Comparison of ENCODE assay signal across 23 cellular contexts in genomic region chr3:14406762-14407161, GRCh38. TPM values are rescaled to one million over a fixed set of nuclear protein-coding genes. Genes with fewer than 3 reads are reported as not detected.
A peak's percentile ranks its signal among the peaks of the same experiment; 100 is the strongest.
DNase-seq lines count a peak whose midpoint lies in the region; ATAC-seq, FAIRE-seq and TF ChIP-seq lines count a peak whose summit lies in the region.
"Had no signal": no experiment of that assay in that cellular context is flagged by ENCODE, and none has a peak within 500 bp of the region (broad histone marks: within the 10 kb centered on the region; RNA-seq: fewer than 3 reads in every experiment).

No MANE protein-coding gene starts in this region.

- H3K79me2 ChIP-seq in SU-DHL-6 (ENCODE audit: insufficient read depth, low read length) = peaks cover 90% of the 10 kb centered on the region

- intact Hi-C loops in kidney (cut with DNase I) = no loop called here

- H3K9me3 ChIP-seq in SU-DHL-6 (ENCODE audit: insufficient read depth, low read length) (no peaks in the 10 kb centered on the region), kidney (ENCODE audit: control insufficient read depth in 1 of 2, low read length in 2 of 2) (no peaks in the 10 kb centered on the region)
- H3K9me3 ChIP-seq: prostate gland, uterus had no signal

- peaks cover 29% of the 10 kb centered on the region for H3F3A ChIP-seq in SU-DHL-6 (ENCODE audit: insufficient read depth)

- H3K27me3 ChIP-seq in SU-DHL-6 (ENCODE audit: low read length) = no peaks in the 10 kb centered on the region
- H3K27me3 ChIP-seq: uterus had no signal

- H3K9ac ChIP-seq in SU-DHL-6 (ENCODE audit: low read length) (peak overlapping the region; percentile 80), kidney (ENCODE audit: low read length in 2 of 2) (peak overlapping the region in 1 of 2 donors; percentile 82)

- peak overlapping the region; percentile 40 for H3K27ac Mint-ChIP-seq in stimulated activated naive CD8-positive, alpha-beta T cell treated with anti-CD3 and anti-CD28 coated beads, Interleukin-15, Interleukin-2, amounts not matched to agents 100 ng/mL and 50 ng/mL, for 24 hours

- no peaks in the 10 kb centered on the region for H3K9me3 Mint-ChIP-seq in stimulated activated naive CD8-positive, alpha-beta T cell treated with anti-CD3 and anti-CD28 coated beads, Interleukin-15, Interleukin-2, amounts not matched to agents 100 ng/mL and 50 ng/mL, for 24 hours
- H3K9me3 Mint-ChIP-seq: activated T-cell treated with anti-CD3 and anti-CD28 coated beads, Interleukin-2, amount 50 U/mL, for 72 hours; natural killer cell; T-cell had no signal

- H3K4me1 Mint-ChIP-seq in stimulated activated naive CD8-positive, alpha-beta T cell treated with anti-CD3 and anti-CD28 coated beads, Interleukin-15, Interleukin-2, amounts not matched to agents 100 ng/mL and 50 ng/mL, for 24 hours (ENCODE audit: low read depth) = peaks cover 72% of the 10 kb centered on the region

- peaks cover 57% of the 10 kb centered on the region for H3K36me3 Mint-ChIP-seq in stimulated activated naive CD8-positive, alpha-beta T cell treated with anti-CD3 and anti-CD28 coated beads, Interleukin-15, Interleukin-2, amounts not matched to agents 100 ng/mL and 50 ng/mL, for 24 hours (ENCODE audit: low read depth)
- H3K36me3 Mint-ChIP-seq: natural killer cell had no signal

- H4K20me1 ChIP-seq in SU-DHL-6 (ENCODE audit: low read depth, low read length) = peaks cover 3% of the 10 kb centered on the region; the same call in 1 of the 2 replicates

- TF ChIP-seq CTCF in SU-DHL-6 (IDR thresholded peaks at IDR 0.05; ENCODE audit: insufficient read depth, low read length, poor library complexity, severe bottlenecking) = no peak
- no peak for TF ChIP-seq CTCF in kidney (IDR thresholded peaks at IDR 0.05; ENCODE audit: borderline replicate concordance, extremely low read depth, insufficient read depth)

- H3K4me1 ChIP-seq in kidney (ENCODE audit: control insufficient read depth in 1 of 2, insufficient read depth in 1 of 2, low read depth in 1 of 2, low read length in 2 of 2) = peaks cover 21 to 35% of the 10 kb centered on the region in 2 donors

- H3K4me3 Mint-ChIP-seq in stimulated activated naive CD8-positive, alpha-beta T cell treated with anti-CD3 and anti-CD28 coated beads, Interleukin-15, Interleukin-2, amounts not matched to agents 100 ng/mL and 50 ng/mL, for 24 hours = peak overlapping the region; percentile 17
- H3K4me3 Mint-ChIP-seq: activated T-cell treated with anti-CD3 and anti-CD28 coated beads, Interleukin-2, amount 50 U/mL, for 72 hours; natural killer cell; T-cell had no signal

- FAIRE-seq in kidney (lab: Jason Lieb, UNC) = no peak
- FAIRE-seq: endothelial cell of umbilical vein had no signal

- no peaks in the 10 kb centered on the region for H3K9me2 ChIP-seq in SU-DHL-6 (replicated peaks; ENCODE audit: insufficient read depth, low read length)

- peak overlapping the region; percentile 87 for H3K4me2 ChIP-seq in SU-DHL-6 (ENCODE audit: low read depth, low read length, poor library complexity, severe bottlenecking)

- no peak overlapping the region for H2AFZ ChIP-seq in SU-DHL-6 (ENCODE audit: low read depth, low read length, severe bottlenecking)

- DNase-seq in stimulated activated naive CD8-positive, alpha-beta T cell treated with anti-CD3 and anti-CD28 coated beads, Interleukin-15, Interleukin-2, amounts not matched to agents 100 U/mL and 50 U/mL, for 24 hours = no peak
- DNase-seq in kidney (no peak), OCI-M2 (lab: John Stamatoyannopoulos, UW; ENCODE audit: unreplicated experiment) (no peak), occipital lobe (lab: John Stamatoyannopoulos, UW) (no peak)
- no peak for DNase-seq in activated CD4-positive, alpha-beta T cell treated with anti-CD3 and anti-CD28 coated beads for 48 hours
- DNase-seq: activated CD4-positive, CD25-positive, alpha-beta regulatory T cell; activated T-cell treated with anti-CD3 and anti-CD28 coated beads, Interleukin-2, amount 50 U/mL, for 72 hours; cortex of kidney; DMS79; KBM-7; mesendoderm; natural killer cell; NCI-H1092 treated with DMSO at 0.1 percent for 48 hours; NCI-H510A treated with DMSO at 0.1 percent for 48 hours; Right ventricle myocardium superior; stimulated activated CD4-positive, alpha-beta T cell treated with anti-CD3 and anti-CD28 coated beads, Interleukin-4, amount 100 ng/mL, for 1 hour; T-cell; uterus had no signal

- peak overlapping the region; percentile 88 for H3K27ac ChIP-seq in SU-DHL-6 (ENCODE audit: low read depth, low read length)
- peak overlapping the region; percentile 68 to 79 for H3K27ac ChIP-seq in kidney (ENCODE audit: low read depth in 2 of 2, low read length in 2 of 2)
- H3K27ac ChIP-seq: prostate gland had no signal

- no peaks in the 10 kb centered on the region for H3K27me3 Mint-ChIP-seq in stimulated activated naive CD8-positive, alpha-beta T cell treated with anti-CD3 and anti-CD28 coated beads, Interleukin-15, Interleukin-2, amounts not matched to agents 100 ng/mL and 50 ng/mL, for 24 hours
- H3K27me3 Mint-ChIP-seq: T-cell had no signal

- H3K4me3 ChIP-seq in SU-DHL-6 (ENCODE audit: insufficient read depth, low read length, poor library complexity, severe bottlenecking) (no peak overlapping the region), kidney (ENCODE audit: low read length in 2 of 2) (peak overlapping the region in 1 of 2 donors; percentile 20)
- H3K4me3 ChIP-seq: prostate gland had no signal

- H3K36me3 ChIP-seq in SU-DHL-6 (ENCODE audit: low read length) (no peaks in the 10 kb centered on the region), kidney (ENCODE audit: control insufficient read depth in 1 of 2, insufficient read depth in 2 of 2, low read length in 2 of 2) (peaks cover 0 to 4% of the 10 kb centered on the region in 2 donors)
- H3K36me3 ChIP-seq: prostate gland, uterus had no signal

- ATAC-seq in stimulated activated naive CD8-positive, alpha-beta T cell treated with anti-CD3 and anti-CD28 coated beads, Interleukin-15, Interleukin-2, amounts not matched to agents 100 U/mL and 50 U/mL, for 24 hours = no peak
- ATAC-seq in GM19452 (IDR thresholded peaks at IDR 0.05; ENCODE audit: unreplicated experiment) = no peak
- ATAC-seq: activated T-cell treated with anti-CD3 and anti-CD28 coated beads, Interleukin-2, amount 50 U/mL, for 72 hours; natural killer cell; T-cell had no signal

RNA-seq across cellular contexts. Expression of gene SLC6A6, which starts 4.4 kb away (rescaled TPM):
- total RNA-seq in kidney = 64.0 TPM
- 7.1 TPM for polyA plus RNA-seq in kidney (ENCODE audit: insufficient read depth, low read depth, low replicate concordance)
- 24.8 TPM for total RNA-seq in occipital lobe
